In genomic region chr1:53949023-53949611, GRCh38 we compare ENCODE assay signal across 9 cellular contexts. TPM values are rescaled to one million over a fixed set of nuclear protein-coding genes. Genes with fewer than 3 reads are reported as not detected.
A peak's percentile ranks its signal among the peaks of the same experiment; 100 is the strongest.
DNase-seq lines count a peak whose midpoint lies in the region; ATAC-seq and TF ChIP-seq lines count a peak whose summit lies in the region.
"Had no signal": no experiment of that assay in that cellular context is flagged by ENCODE, and none has a peak within 500 bp of the region (broad histone marks: within the 10 kb centered on the region; RNA-seq: fewer than 3 reads in every experiment).

No MANE protein-coding gene starts in this region.

- H3K9me3 Mint-ChIP-seq in T-helper 2 cell treated with Interferon-gamma antibody and Interleukin-4, amounts not matched to agents 5 μg/mL and 100 μg/mL, for 36 hours, result no peaks in the 10 kb centered on the region

- no peaks in the 10 kb centered on the region for H3K9me3 ChIP-seq in gastroesophageal sphincter
- H3K9me3 ChIP-seq in transverse colon, result no peaks in the 10 kb centered on the region

- peak in 3 of 4 experiments; percentile 47 to 62 (median 57) for TF ChIP-seq CTCF in gastroesophageal sphincter (IDR thresholded peaks at IDR 0.05)
- peak; percentile 31 to 40 (median 35) for TF ChIP-seq CTCF in transverse colon (IDR thresholded peaks at IDR 0.05)

- H3K27ac Mint-ChIP-seq in T-helper 2 cell treated with Interferon-gamma antibody and Interleukin-4, amounts not matched to agents 5 μg/mL and 100 μg/mL, for 36 hours, result no peak overlapping the region

- ATAC-seq in gastroesophageal sphincter (no peak), GM18511 (IDR thresholded peaks at IDR 0.05; ENCODE audit: unreplicated experiment) (no peak)

- 43 to 79% methylated on average over 2 to 3 of the region's 3 CpGs for WGBS in gastroesophageal sphincter (ENCODE audit: low coverage in 1 of 2), 2 donors
- 88 to 89% methylated on average over 1 to 3 of the region's 3 CpGs for WGBS in transverse colon (ENCODE audit: low coverage in 1 of 2), 2 donors

- peak; percentile 43 for DNase-seq in activated CD4-positive, alpha-beta T cell treated with anti-CD3 and anti-CD28 coated beads for 48 hours
- DNase-seq in activated CD4-positive, alpha-beta T cell treated with anti-CD3 and anti-CD28 coated beads, Interleukin-2, amount 50 U/mL, for 4 hours, result no peak
- peak; percentile 27 for DNase-seq in Jurkat, Clone E6-1 (ENCODE audit: low read depth, low spot score)
- DNase-seq in SW480 (ENCODE audit: low spot score), result peak; percentile 41
- DNase-seq in transverse colon, result no peak
- DNase-seq in T-helper 2 cell treated with Interferon-gamma antibody and Interleukin-4, amounts not matched to agents 5 μg/mL and 100 μg/mL, for 36 hours (ENCODE audit: low spot score), result no peak

- in situ Hi-C loops in transverse colon (cut with MboI; ENCODE audit: low pct_ligation_motif_present in 1 of 4, low pct_unique_long_range_greater_than_20kb in 1 of 4, low sequenced_read_pairs in 3 of 4), result loop anchor here in 1 of 4 donors (25.0 kb wide), 1 partner anchor 88 kb away; no protein-coding TSS in a partner anchor

- H3K27ac ChIP-seq in gastroesophageal sphincter (peak overlapping the region in 3 of 4 donors; percentile 4 to 42 (median 31)), transverse colon (no peak overlapping the region)

- TF ChIP-seq EP300 in gastroesophageal sphincter (IDR thresholded peaks at IDR 0.05), result no peak
- no peak for TF ChIP-seq EP300 in transverse colon (IDR thresholded peaks at IDR 0.05; ENCODE audit: low read depth)

- peaks cover 0 to 26% of the 10 kb centered on the region in 2 donors for H3K36me3 ChIP-seq in gastroesophageal sphincter
- peaks cover 0 to 16% (median 4%) of the 10 kb centered on the region in 4 donors for H3K36me3 ChIP-seq in transverse colon

- H3K4me1 ChIP-seq in gastroesophageal sphincter (peaks cover 2 to 68% (median 17%) of the 10 kb centered on the region in 3 donors), transverse colon (peaks cover 10 to 30% (median 19%) of the 10 kb centered on the region in 4 donors)

- no peak overlapping the region for H3K4me3 Mint-ChIP-seq in T-helper 2 cell treated with Interferon-gamma antibody and Interleukin-4, amounts not matched to agents 5 μg/mL and 100 μg/mL, for 36 hours

- H3K27me3 Mint-ChIP-seq in T-helper 2 cell treated with Interferon-gamma antibody and Interleukin-4, amounts not matched to agents 5 μg/mL and 100 μg/mL, for 36 hours (ENCODE audit: low read depth), result no peaks in the 10 kb centered on the region

- intact Hi-C loops in transverse colon (cut with DNase I; ENCODE audit: low total_unique reads), result no loop called here

- no peak overlapping the region for H3K4me3 ChIP-seq in Jurkat, Clone E6-1 (ENCODE audit: low read length)
- H3K4me3 ChIP-seq in gastroesophageal sphincter, result no peak overlapping the region
- H3K4me3 ChIP-seq in transverse colon, result no peak overlapping the region

- TF ChIP-seq POLR2A in gastroesophageal sphincter (IDR thresholded peaks at IDR 0.05), result no peak
- TF ChIP-seq POLR2A in transverse colon (IDR thresholded peaks at IDR 0.05), result no peak

- peaks cover 24% of the 10 kb centered on the region for H3K4me1 Mint-ChIP-seq in T-helper 2 cell treated with Interferon-gamma antibody and Interleukin-4, amounts not matched to agents 5 μg/mL and 100 μg/mL, for 36 hours (ENCODE audit: low read depth)

- peaks cover 12% of the 10 kb centered on the region for H3K36me3 Mint-ChIP-seq in T-helper 2 cell treated with Interferon-gamma antibody and Interleukin-4, amounts not matched to agents 5 μg/mL and 100 μg/mL, for 36 hours (ENCODE audit: low read depth)

- no peaks in the 10 kb centered on the region for H3K27me3 ChIP-seq in gastroesophageal sphincter
- H3K27me3 ChIP-seq in transverse colon, result no peaks in the 10 kb centered on the region

RNA-seq across cellular contexts. Expression of gene LRRC42, which starts 3.0 kb away (rescaled TPM):
- polyA plus RNA-seq in Jurkat, Clone E6-1 (2012; ENCODE audit: insufficient read depth, insufficient read length), result 45.8 TPM
- total RNA-seq in gastroesophageal sphincter (10 to 100 TPM; 19.6 to 31.4 (median 23.9) TPM), transverse colon (10 to 100 TPM in 3 of 4 donors, 1 to 10 TPM in 1; 4.4 to 24.7 (median 17.5) TPM)

RNA-seq across cellular contexts. Expression of gene IFT25, which starts 3.6 kb away (rescaled TPM):
- 76.9 TPM for polyA plus RNA-seq in Jurkat, Clone E6-1 (2012; ENCODE audit: insufficient read depth, insufficient read length)
- total RNA-seq in gastroesophageal sphincter (10 to 100 TPM; 17.7 to 27.1 (median 21.3) TPM), transverse colon (10 to 100 TPM in 3 of 4 donors, 1 to 10 TPM in 1; 4.2 to 22.5 (median 12.9) TPM)

RNA-seq across cellular contexts. Expression of gene DIO1, which starts 55.1 kb away (rescaled TPM):
- polyA plus RNA-seq in Jurkat, Clone E6-1 (2012; ENCODE audit: insufficient read depth, insufficient read length), result not detected
- total RNA-seq in gastroesophageal sphincter, result not detected
- total RNA-seq in transverse colon, result not detected
- polyA plus RNA-seq: adipose tissue had no signal

RNA-seq across cellular contexts. Expression of gene YIPF1, which starts 59.5 kb away (rescaled TPM):
- polyA plus RNA-seq in Jurkat, Clone E6-1 (2012; ENCODE audit: insufficient read depth, insufficient read length), result 26.5 TPM
- 10 to 100 TPM; 14.1 to 27.1 (median 17.6) TPM for total RNA-seq in gastroesophageal sphincter
- 10 to 100 TPM; 10.1 to 24.6 (median 17.4) TPM for total RNA-seq in transverse colon

Comparison
In these comparisons a context has a peak if more than half of its experiments do, and no peak if none do; other contexts are left out.
1. DNase-seq: peak in activated CD4-positive, alpha-beta T cell treated with anti-CD3 and anti-CD28 coated beads for 48 hours (single experiment), Jurkat, Clone E6-1 (single experiment) and SW480 (single experiment); none in activated CD4-positive, alpha-beta T cell treated with anti-CD3 and anti-CD28 coated beads, Interleukin-2, amount 50 U/mL, for 4 hours (0 of 2), transverse colon (single experiment) and T-helper 2 cell treated with Interferon-gamma antibody and Interleukin-4, amounts not matched to agents 5 μg/mL and 100 μg/mL, for 36 hours (single experiment).
2. H3K27ac ChIP-seq: peak in gastroesophageal sphincter (3 of 4); none in transverse colon (0 of 4).